ENCODE assay signal across 15 cellular contexts in genomic region chr10:123581656-123582055, GRCh38.
"Had no signal": no experiment of that assay in that cellular context is flagged by ENCODE, and none has a peak within 500 bp of the region (broad histone marks: within the 10 kb centered on the region; RNA-seq: fewer than 3 reads in every experiment).

No MANE protein-coding gene starts in this region.

- FAIRE-seq: small intestine had no signal

- H3K27me3 ChIP-seq: ovary, sigmoid colon, testis, thyroid gland, upper lobe of left lung, vagina had no signal

- H3K27ac ChIP-seq: heart left ventricle, left ventricle myocardium inferior, neutrophil, ovary, prostate gland, sigmoid colon, spleen, stomach, testis, thyroid gland, transverse colon, upper lobe of left lung, vagina had no signal

- H3K9me3 ChIP-seq: heart left ventricle, left ventricle myocardium inferior, neutrophil, ovary, prostate gland, sigmoid colon, spleen, stomach, testis, thyroid gland, transverse colon, upper lobe of left lung, vagina had no signal

- H3K36me3 ChIP-seq: heart left ventricle, left ventricle myocardium inferior, neutrophil, ovary, prostate gland, sigmoid colon, spleen, stomach, thyroid gland, transverse colon, upper lobe of left lung, vagina had no signal

- H3K4me1 ChIP-seq: left ventricle myocardium inferior, prostate gland, testis had no signal

- H3K4me3 ChIP-seq: heart left ventricle, left ventricle myocardium inferior, lung, ovary, prostate gland, sigmoid colon, spleen, stomach, testis, thyroid gland, transverse colon, upper lobe of left lung, vagina had no signal
